Comparison of ENCODE assay signal across 8 cellular contexts in the genomic region with DNA sequence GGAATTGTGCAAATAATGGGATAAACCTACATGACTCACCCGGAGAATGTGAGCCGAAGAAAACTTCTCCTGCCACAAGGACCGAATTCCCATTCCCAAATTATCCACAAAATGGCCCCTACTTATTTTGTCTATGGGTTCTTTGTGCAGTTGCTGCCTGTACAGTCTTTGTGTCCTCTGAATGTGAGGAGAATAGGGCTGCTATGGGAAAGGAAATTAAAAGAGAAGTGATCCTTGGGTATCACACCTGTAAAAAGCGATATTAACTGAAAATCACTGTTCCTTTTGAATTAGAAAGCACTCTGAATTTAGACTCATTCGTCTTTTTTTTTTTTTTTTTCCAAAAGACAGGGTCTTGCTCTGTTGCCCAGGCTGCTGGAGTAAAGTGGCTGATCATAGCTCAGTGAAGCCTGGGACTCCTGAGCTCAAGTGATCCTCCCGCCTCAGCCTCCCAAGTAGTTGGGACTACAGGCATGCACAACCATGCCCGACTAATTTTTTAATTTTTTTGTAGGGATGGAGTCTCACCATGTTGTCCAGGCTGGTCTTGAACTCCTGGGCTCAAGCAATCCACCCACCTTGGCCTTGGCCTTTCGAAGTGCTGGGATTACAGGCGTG. TPM values are rescaled to one million over a fixed set of nuclear protein-coding genes. Genes with fewer than 3 reads are reported as not detected.
DNase-seq lines count a peak whose midpoint lies in the region; ATAC-seq and TF ChIP-seq lines count a peak whose summit lies in the region.

No MANE protein-coding gene starts in this region.

- CTCF ChIA-PET in Panc1 (lab: Charles Lee), result no interaction called here

- TF ChIP-seq EP300 in esophagus muscularis mucosa (IDR thresholded peaks at IDR 0.05), result no peak

- peaks cover 62% of the 10 kb centered on the region for H3K79me2 ChIP-seq in DOHH2 (ENCODE audit: control insufficient read depth, low read length)

- WGBS in esophagus muscularis mucosa, result 53% methylated on average over 9 of the region's 9 CpGs
- 49 to 51% (median 51%) methylated on average over 9 of the region's 9 CpGs for WGBS in psoas muscle, 3 donors

- H3K27me3 ChIP-seq in DOHH2 (ENCODE audit: control insufficient read depth, low read length) (no peaks in the 10 kb centered on the region), Panc1 (ENCODE audit: control insufficient read depth, insufficient read depth, low read length) (no peaks in the 10 kb centered on the region), esophagus muscularis mucosa (no peaks in the 10 kb centered on the region), psoas muscle (ENCODE audit: insufficient read depth in 3 of 3, low read length in 2 of 3) (no peaks in the 10 kb centered on the region)

- DNase-seq in Panc1 (ENCODE audit: low read depth, low spot score) (no peak), esophagus muscularis mucosa (ENCODE audit: extremely low spot score) (no peak), psoas muscle (no peak), Ammon's horn (ENCODE audit: low spot score) (no peak), OCI-M1 (lab: John Stamatoyannopoulos, UW) (no peak)
- DNase-seq in stimulated activated CD4-positive, alpha-beta T cell treated with anti-CD3 and anti-CD28 coated beads, Interleukin-4, amount 100 ng/mL, for 1 hour, result no peak

- in situ Hi-C loops in Panc1 (cut with HindIII; ENCODE audit: low pct_unique_long_range_greater_than_20kb, low sequenced_read_pairs), result no loop called here

- no peak for TF ChIP-seq POLR2A in esophagus muscularis mucosa (IDR thresholded peaks at IDR 0.05; ENCODE audit: low read depth)

- H3K4me2 ChIP-seq in DOHH2 (ENCODE audit: low read length), result peak overlapping the region; percentile 92

- ATAC-seq in Panc1, result no peak
- ATAC-seq in psoas muscle, result peak in 1 of 4 donors; percentile 0
- no peak for ATAC-seq in HG02623 (IDR thresholded peaks at IDR 0.05; ENCODE audit: unreplicated experiment)

- H3K27ac ChIP-seq in DOHH2 (ENCODE audit: low read depth, low read length) (peak overlapping the region; percentile 97), Panc1 (ENCODE audit: low read length) (peak overlapping the region; percentile 96), esophagus muscularis mucosa (replicated peaks in 1 of 4) (peak overlapping the region; percentile 84 to 94 (median 92)), psoas muscle (peak overlapping the region; percentile 89)

- intact Hi-C loops in Panc1 (cut with micrococcal nuclease; ENCODE audit: unreplicated experiment) (no loop called here), esophagus muscularis mucosa (cut with DNase I) (no loop called here), psoas muscle (cut with DNase I) (no loop called here)

- peak overlapping the region; percentile 78 for H3K4me3 ChIP-seq in DOHH2 (ENCODE audit: low read length)
- H3K4me3 ChIP-seq in Panc1 (ENCODE audit: low read depth in 2 of 2, low read length in 2 of 2), result peak overlapping the region; percentile 29 to 44
- peak overlapping the region; percentile 47 to 58 (median 52) for H3K4me3 ChIP-seq in esophagus muscularis mucosa
- peak overlapping the region; percentile 67 for H3K4me3 ChIP-seq in psoas muscle

- H3K9me2 ChIP-seq in DOHH2 (replicated peaks; ENCODE audit: control insufficient read depth, low read length), result no peaks in the 10 kb centered on the region

- no peaks in the 10 kb centered on the region for H4K20me1 ChIP-seq in DOHH2 (ENCODE audit: control insufficient read depth, insufficient read depth, low read depth, low read length)

- POLR2A ChIA-PET in Panc1 (lab: Charles Lee), result no interaction called here

- H3K9me3 ChIP-seq in DOHH2 (ENCODE audit: control insufficient read depth, insufficient read depth, low read length) (no peaks in the 10 kb centered on the region), Panc1 (ENCODE audit: control insufficient read depth, insufficient read depth, low read depth, low read length) (no peaks in the 10 kb centered on the region), esophagus muscularis mucosa (no peaks in the 10 kb centered on the region), psoas muscle (no peaks in the 10 kb centered on the region)

- TF ChIP-seq CTCF in DOHH2 (IDR thresholded peaks at IDR 0.05; ENCODE audit: low read depth, low read length, poor library complexity, severe bottlenecking) (no peak), Panc1 (IDR thresholded peaks at IDR 0.05) (no peak), esophagus muscularis mucosa (IDR thresholded peaks at IDR 0.05) (no peak), psoas muscle (IDR thresholded peaks at IDR 0.05) (no peak)

- peaks cover 59% of the 10 kb centered on the region for H3K4me1 ChIP-seq in DOHH2 (ENCODE audit: control insufficient read depth, low read length)
- H3K4me1 ChIP-seq in Panc1 (ENCODE audit: control insufficient read depth, insufficient read depth, low read length), result peaks cover 22% of the 10 kb centered on the region
- H3K4me1 ChIP-seq in esophagus muscularis mucosa, result peaks cover 35 to 57% (median 50%) of the 10 kb centered on the region in 4 donors
- H3K4me1 ChIP-seq in psoas muscle, result peaks cover 31% of the 10 kb centered on the region

- BruUV-seq in Panc1 (replicated peaks; lab: Mats Ljungman, UMichigan), result TSS peak; percentile 46

- peaks cover 20% of the 10 kb centered on the region for H3F3A ChIP-seq in DOHH2 (ENCODE audit: control insufficient read depth, insufficient read depth)

- H3K36me3 ChIP-seq in DOHH2 (ENCODE audit: control insufficient read depth, low read length) (peaks cover 4% of the 10 kb centered on the region; the same call in 1 of the 2 replicates), Panc1 (ENCODE audit: control insufficient read depth, insufficient read depth, low read length) (no peaks in the 10 kb centered on the region), esophagus muscularis mucosa (no peaks in the 10 kb centered on the region), psoas muscle (ENCODE audit: insufficient read depth in 1 of 2, low read depth in 1 of 2) (no peaks in the 10 kb centered on the region)

RNA-seq across cellular contexts. Expression of a gene that starts 45.4 kb away (rescaled TPM):
- 25.4 TPM for total RNA-seq in Panc1 (2021; ENCODE audit: unreplicated experiment)
- polyA plus RNA-seq in Panc1 (2012; ENCODE audit: insufficient read length), result 4.0 TPM
- total RNA-seq in esophagus muscularis mucosa, result 10 to 100 TPM; 45.2 to 64.0 (median 49.5) TPM
- 10 to 100 TPM; 36.4 to 47.9 (median 45.7) TPM for total RNA-seq in psoas muscle
- polyA plus RNA-seq in psoas muscle, result 10 to 100 TPM in 2 of 3 donors, 1 to 10 TPM in 1; 5.8 to 26.8 (median 11.7) TPM

RNA-seq across cellular contexts. Expression of a gene that starts 47.5 kb away (rescaled TPM):
- total RNA-seq in Panc1 (2021; ENCODE audit: unreplicated experiment) (0.64 TPM), esophagus muscularis mucosa (1 to 10 TPM in 1 of 4 donors, under 1 TPM in 3; 0.19 to 1.2 (median 0.42) TPM), psoas muscle (under 1 TPM in 3 of 4 donors, not detected in 1; 0.13 to 0.56 (median 0.22) TPM)
- 0.22 TPM for polyA plus RNA-seq in Panc1 (2012; ENCODE audit: insufficient read length)
- polyA plus RNA-seq in psoas muscle, result under 1 TPM; 0.05 to 0.77 (median 0.14) TPM
